12 cellular contexts compared by ENCODE assay signal in the genomic region with DNA sequence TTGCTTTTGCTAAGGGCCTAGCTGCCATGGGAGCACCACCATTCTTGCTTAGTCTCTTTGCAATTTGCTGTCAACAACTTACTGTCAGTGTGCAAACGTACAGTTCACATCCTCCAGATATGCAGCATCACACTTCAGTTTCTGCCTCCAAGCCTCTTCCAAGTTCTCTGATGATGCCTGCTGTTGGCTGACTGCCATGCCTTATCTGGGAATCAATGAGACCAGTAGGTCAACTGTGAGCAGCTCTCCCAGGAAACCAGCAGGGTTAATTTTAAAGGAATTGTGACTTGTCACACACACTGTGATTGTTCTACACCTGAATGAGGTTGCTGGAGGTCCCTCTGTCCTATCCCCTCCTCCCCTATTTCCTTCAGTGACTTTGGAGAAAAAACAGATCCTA. TPM values are rescaled to one million over a fixed set of nuclear protein-coding genes. Genes with fewer than 3 reads are reported as not detected.
DNase-seq lines count a peak whose midpoint lies in the region; ATAC-seq and TF ChIP-seq lines count a peak whose summit lies in the region.
"Had no signal": no experiment of that assay in that cellular context is flagged by ENCODE, and none has a peak within 500 bp of the region (broad histone marks: within the 10 kb centered on the region; RNA-seq: fewer than 3 reads in every experiment).

No MANE protein-coding gene starts in this region.

- H3K79me2 ChIP-seq in osteoblast (ENCODE audit: insufficient read depth, low read length) = no peaks in the 10 kb centered on the region

- no peak for ATAC-seq in GM21825 (IDR thresholded peaks at IDR 0.05; ENCODE audit: unreplicated experiment)

- DNase-seq in DMS 273 (lab: John Stamatoyannopoulos, UW; ENCODE audit: unreplicated experiment) = peak; percentile 31
- no peak for DNase-seq in DMS 273 treated with DMSO at 0.1 percent for 48 hours (lab: John Stamatoyannopoulos, UW)
- DNase-seq in NCI-H226 = peak; percentile 43
- DNase-seq in cerebellum (ENCODE audit: low spot score) = peak; percentile 12
- peak; percentile 11 for DNase-seq in osteoblast (ENCODE audit: insufficient read length, low spot score, missing footprints)
- no peak for DNase-seq in cortex of kidney (lab: John Stamatoyannopoulos, UW)
- no peak for DNase-seq in NCI-H1417 treated with DMSO at 0.1 percent for 48 hours (lab: John Stamatoyannopoulos, UW)
- DNase-seq: midbrain, T-helper 9 cell, tibial artery had no signal

- H3K36me3 ChIP-seq in osteoblast (ENCODE audit: insufficient read depth, low read length) = no peaks in the 10 kb centered on the region

- H3K4me3 ChIP-seq in osteoblast (ENCODE audit: insufficient read depth, low read length) = no peak overlapping the region
- H3K4me3 ChIP-seq: tibial artery had no signal

- peak overlapping the region; percentile 37 for H3K27ac ChIP-seq in osteoblast (ENCODE audit: low read depth, low read length)
- H3K27ac ChIP-seq: 22Rv1, tibial artery had no signal

- TF ChIP-seq CTCF in osteoblast (IDR thresholded peaks at IDR 0.05; ENCODE audit: extremely low read depth, low read depth, low read length) = no peak

- no peaks in the 10 kb centered on the region for H3K27me3 ChIP-seq in osteoblast (ENCODE audit: insufficient read depth, low read length)
- H3K27me3 ChIP-seq: tibial artery had no signal

- H3K4me1 ChIP-seq in osteoblast (ENCODE audit: insufficient read depth, low read length) = peaks cover 41% of the 10 kb centered on the region

- no peak overlapping the region for H2AFZ ChIP-seq in osteoblast (ENCODE audit: low read length)

- H3K4me2 ChIP-seq in osteoblast (ENCODE audit: insufficient read depth, low read length) = no peak overlapping the region

- H4K20me1 ChIP-seq in osteoblast (ENCODE audit: insufficient read depth, low read length) = no peaks in the 10 kb centered on the region

- H3K9me3 ChIP-seq in osteoblast (ENCODE audit: low read depth, low read length) = no peaks in the 10 kb centered on the region
- H3K9me3 ChIP-seq: tibial artery had no signal

RNA-seq across cellular contexts. Expression of a gene that starts 56.0 kb away (rescaled TPM):
- total RNA-seq in cerebellum (116 TPM), osteoblast (245 and 257 TPM in 2 replicates)

Comparison
In these comparisons a context has a peak if more than half of its experiments do, and no peak if none do; other contexts are left out.
1. DNase-seq: peak in DMS 273 (single experiment), NCI-H226 (single experiment), cerebellum (single experiment) and osteoblast (single experiment); none in DMS 273 treated with DMSO at 0.1 percent for 48 hours (single experiment), cortex of kidney (single experiment) and NCI-H1417 treated with DMSO at 0.1 percent for 48 hours (single experiment).